ENCODE assay signal across 14 cellular contexts in genomic region chr2:136376211-136376610, GRCh38.
DNase-seq lines count a peak whose midpoint lies in the region; ATAC-seq and TF ChIP-seq lines count a peak whose summit lies in the region.
"Had no signal": no experiment of that assay in that cellular context is flagged by ENCODE, and none has a peak within 500 bp of the region (broad histone marks: within the 10 kb centered on the region; RNA-seq: fewer than 3 reads in every experiment).

No MANE protein-coding gene starts in this region.

- H3K4me3 Mint-ChIP-seq in activated T-cell treated with anti-CD3 and anti-CD28 coated beads, Interleukin-2, amount 50 U/mL, for 72 hours = peak overlapping the region; percentile 80 to 86
- H3K4me3 Mint-ChIP-seq in brain = no peak overlapping the region
- no peak overlapping the region for H3K4me3 Mint-ChIP-seq in stimulated activated naive B cell treated with anti-CD40 and anti-IgM and Interleukin-4, amounts not matched to agents 10 μg/mL and 1 μg/mL and 100 μg/mL, for 72 hours

- H3K9ac ChIP-seq in Karpas-422 (ENCODE audit: low read length) = no peak overlapping the region

- H3K9me3 Mint-ChIP-seq in activated T-cell treated with anti-CD3 and anti-CD28 coated beads, Interleukin-2, amount 50 U/mL, for 72 hours = no peaks in the 10 kb centered on the region
- H3K9me3 Mint-ChIP-seq in brain = no peaks in the 10 kb centered on the region
- peaks cover 0 to 6% of the 10 kb centered on the region in 2 donors for H3K9me3 Mint-ChIP-seq in stimulated activated naive B cell treated with anti-CD40 and anti-IgM and Interleukin-4, amounts not matched to agents 10 μg/mL and 1 μg/mL and 100 μg/mL, for 72 hours

- H3K9me2 ChIP-seq in Karpas-422 (replicated peaks; ENCODE audit: insufficient read depth, low read length) = no peaks in the 10 kb centered on the region

- H3K4me1 ChIP-seq in Peyer's patch = peaks cover 0 to 6% (median 0%) of the 10 kb centered on the region in 4 donors
- H3K4me1 ChIP-seq in Karpas-422 (ENCODE audit: low read length) = no peaks in the 10 kb centered on the region
- H3K4me1 ChIP-seq: colonic mucosa, uterus had no signal

- no peaks in the 10 kb centered on the region for H3K27me3 Mint-ChIP-seq in activated T-cell treated with anti-CD3 and anti-CD28 coated beads, Interleukin-2, amount 50 U/mL, for 72 hours (ENCODE audit: low read depth)
- peaks cover under 1% of the 10 kb centered on the region for H3K27me3 Mint-ChIP-seq in brain
- H3K27me3 Mint-ChIP-seq in stimulated activated naive B cell treated with anti-CD40 and anti-IgM and Interleukin-4, amounts not matched to agents 10 μg/mL and 1 μg/mL and 100 μg/mL, for 72 hours = no peaks in the 10 kb centered on the region

- no peak overlapping the region for H3K4me2 ChIP-seq in Karpas-422 (ENCODE audit: low read depth, low read length, poor library complexity, severe bottlenecking)

- no peak for TF ChIP-seq POLR2A in Peyer's patch (IDR thresholded peaks at IDR 0.05)

- no peaks in the 10 kb centered on the region for H3K79me2 ChIP-seq in Karpas-422 (ENCODE audit: low read length)

- no peak overlapping the region for H2AFZ ChIP-seq in Karpas-422 (ENCODE audit: low read length)

- DNase-seq in activated T-cell treated with anti-CD3 and anti-CD28 coated beads, Interleukin-2, amount 50 U/mL, for 72 hours = peak; percentile 50 to 64
- no peak for DNase-seq in activated T-cell treated with anti-CD3 and anti-CD28 coated beads, Interleukin-2, amount 50 U/mL, for 1 hour
- DNase-seq in Peyer's patch (peak in 2 of 3 donors; percentile 60 to 65), NCI-H2107 treated with DMSO at 0.1 percent for 48 hours (lab: John Stamatoyannopoulos, UW; ENCODE audit: unreplicated experiment) (no peak), mesenteric fat pad (ENCODE audit: low spot score) (no peak), Karpas-422 (no peak)
- no peak for DNase-seq in stimulated activated naive B cell treated with anti-CD40 and anti-IgM and Interleukin-4, amounts not matched to agents 10 μg/mL and 1 μg/mL and 100 μg/mL, for 72 hours
- DNase-seq: colonic mucosa, H7, Kasumi-1, NCI-H1694, posterior cingulate gyrus, uterus had no signal

- H3K27ac ChIP-seq in Peyer's patch (peak overlapping the region in 2 of 4 donors; percentile 59 to 76), Karpas-422 (ENCODE audit: low read length) (no peak overlapping the region)
- H3K27ac ChIP-seq: colonic mucosa, uterus had no signal

- H3K36me3 Mint-ChIP-seq in activated T-cell treated with anti-CD3 and anti-CD28 coated beads, Interleukin-2, amount 50 U/mL, for 72 hours (ENCODE audit: insufficient read depth in 2 of 2) = peaks cover 0 to 1% of the 10 kb centered on the region in 2 donors
- H3K36me3 Mint-ChIP-seq in brain = no peaks in the 10 kb centered on the region
- H3K36me3 Mint-ChIP-seq in stimulated activated naive B cell treated with anti-CD40 and anti-IgM and Interleukin-4, amounts not matched to agents 10 μg/mL and 1 μg/mL and 100 μg/mL, for 72 hours = no peaks in the 10 kb centered on the region

- no peaks in the 10 kb centered on the region for H3K9me3 ChIP-seq in Peyer's patch
- H3K9me3 ChIP-seq in Karpas-422 (ENCODE audit: low read length) = no peaks in the 10 kb centered on the region
- H3K9me3 ChIP-seq: colonic mucosa, uterus had no signal

- H3K4me3 ChIP-seq in Peyer's patch = no peak overlapping the region
- H3K4me3 ChIP-seq in Karpas-422 (ENCODE audit: low read length) = no peak overlapping the region
- H3K4me3 ChIP-seq: colonic mucosa, uterus had no signal

- peaks cover 70% of the 10 kb centered on the region for H3K4me1 Mint-ChIP-seq in activated T-cell treated with anti-CD3 and anti-CD28 coated beads, Interleukin-2, amount 50 U/mL, for 72 hours (ENCODE audit: low read depth)
- peaks cover 44% of the 10 kb centered on the region for H3K4me1 Mint-ChIP-seq in brain
- H3K4me1 Mint-ChIP-seq in stimulated activated naive B cell treated with anti-CD40 and anti-IgM and Interleukin-4, amounts not matched to agents 10 μg/mL and 1 μg/mL and 100 μg/mL, for 72 hours = peaks cover 37 to 58% of the 10 kb centered on the region in 2 donors

- H3K36me3 ChIP-seq in Peyer's patch (no peaks in the 10 kb centered on the region), Karpas-422 (ENCODE audit: insufficient read depth, low read length) (no peaks in the 10 kb centered on the region)
- H3K36me3 ChIP-seq: colonic mucosa, uterus had no signal

- no peaks in the 10 kb centered on the region for H4K20me1 ChIP-seq in Karpas-422 (ENCODE audit: insufficient read depth, low read depth, low read length)

- H3K27me3 ChIP-seq in Peyer's patch (no peaks in the 10 kb centered on the region), Karpas-422 (ENCODE audit: low read length) (no peaks in the 10 kb centered on the region)
- H3K27me3 ChIP-seq: colonic mucosa, uterus had no signal

- TF ChIP-seq CTCF in Peyer's patch (IDR thresholded peaks at IDR 0.05) = no peak
- TF ChIP-seq CTCF in brain (conservative IDR thresholded peaks at IDR 0.05) = no peak

- ATAC-seq in activated T-cell treated with anti-CD3 and anti-CD28 coated beads, Interleukin-2, amount 50 U/mL, for 72 hours (replicated peaks in 1 of 2) = peak; percentile 18 to 34
- peak in 1 of 2 donors; percentile 10 for ATAC-seq in stimulated activated naive B cell treated with anti-CD40 and anti-IgM and Interleukin-4, amounts not matched to agents 10 μg/mL and 1 μg/mL and 100 μg/mL, for 72 hours (replicated peaks)

- peak overlapping the region; percentile 92 for H3K27ac Mint-ChIP-seq in activated T-cell treated with anti-CD3 and anti-CD28 coated beads, Interleukin-2, amount 50 U/mL, for 72 hours
- H3K27ac Mint-ChIP-seq in brain = peak overlapping the region in 4 of 5 experiments; percentile 67 to 94 (median 82)
- H3K27ac Mint-ChIP-seq in stimulated activated naive B cell treated with anti-CD40 and anti-IgM and Interleukin-4, amounts not matched to agents 10 μg/mL and 1 μg/mL and 100 μg/mL, for 72 hours = peak overlapping the region; percentile 96

Comparison
In these comparisons a context has a peak if more than half of its experiments do, and no peak if none do; other contexts are left out.
1. DNase-seq: peak in activated T-cell treated with anti-CD3 and anti-CD28 coated beads, Interleukin-2, amount 50 U/mL, for 72 hours (2 of 2) and Peyer's patch (2 of 3); none in activated T-cell treated with anti-CD3 and anti-CD28 coated beads, Interleukin-2, amount 50 U/mL, for 1 hour (single experiment), stimulated activated naive B cell treated with anti-CD40 and anti-IgM and Interleukin-4, amounts not matched to agents 10 μg/mL and 1 μg/mL and 100 μg/mL, for 72 hours (single experiment), NCI-H2107 treated with DMSO at 0.1 percent for 48 hours (single experiment), mesenteric fat pad (single experiment) and Karpas-422 (single experiment).
2. H3K4me3 Mint-ChIP-seq: peak in activated T-cell treated with anti-CD3 and anti-CD28 coated beads, Interleukin-2, amount 50 U/mL, for 72 hours (2 of 2); none in brain (0 of 5) and stimulated activated naive B cell treated with anti-CD40 and anti-IgM and Interleukin-4, amounts not matched to agents 10 μg/mL and 1 μg/mL and 100 μg/mL, for 72 hours (0 of 2).
3. Peak in every context shown above with its lines, with median percentiles within 50 percentile points of each other: H3K27ac Mint-ChIP-seq.